Comparison of ENCODE assay signal across 1 cellular context in the genomic region with DNA sequence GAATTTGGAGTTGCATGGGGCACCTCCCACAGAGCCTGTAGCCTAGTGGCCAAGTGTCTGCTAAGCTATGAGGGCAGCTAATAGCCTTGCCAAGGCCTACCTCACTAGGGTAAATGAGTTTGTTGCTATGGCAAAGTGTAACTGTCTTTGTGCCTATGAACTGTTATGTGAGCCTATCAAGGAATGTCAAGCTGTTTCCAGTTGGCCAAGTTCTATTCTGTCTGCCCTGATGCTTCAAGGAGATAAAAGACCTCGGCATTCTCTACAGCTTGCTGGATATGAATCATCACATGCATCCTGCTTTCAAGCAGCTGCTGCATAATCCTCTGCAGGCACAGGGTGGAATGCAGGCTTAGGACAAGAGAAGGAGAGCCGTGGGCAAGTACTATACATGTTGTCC.
TF ChIP-seq lines count a peak whose summit lies in the region.

No MANE protein-coding gene starts in this region.

TF ChIP-seq in GM23338, 12 proteins besides CTCF, POLR2A, EP300 and RAD21 (continued from another document):
- TF ChIP-seq, protein P1, sequence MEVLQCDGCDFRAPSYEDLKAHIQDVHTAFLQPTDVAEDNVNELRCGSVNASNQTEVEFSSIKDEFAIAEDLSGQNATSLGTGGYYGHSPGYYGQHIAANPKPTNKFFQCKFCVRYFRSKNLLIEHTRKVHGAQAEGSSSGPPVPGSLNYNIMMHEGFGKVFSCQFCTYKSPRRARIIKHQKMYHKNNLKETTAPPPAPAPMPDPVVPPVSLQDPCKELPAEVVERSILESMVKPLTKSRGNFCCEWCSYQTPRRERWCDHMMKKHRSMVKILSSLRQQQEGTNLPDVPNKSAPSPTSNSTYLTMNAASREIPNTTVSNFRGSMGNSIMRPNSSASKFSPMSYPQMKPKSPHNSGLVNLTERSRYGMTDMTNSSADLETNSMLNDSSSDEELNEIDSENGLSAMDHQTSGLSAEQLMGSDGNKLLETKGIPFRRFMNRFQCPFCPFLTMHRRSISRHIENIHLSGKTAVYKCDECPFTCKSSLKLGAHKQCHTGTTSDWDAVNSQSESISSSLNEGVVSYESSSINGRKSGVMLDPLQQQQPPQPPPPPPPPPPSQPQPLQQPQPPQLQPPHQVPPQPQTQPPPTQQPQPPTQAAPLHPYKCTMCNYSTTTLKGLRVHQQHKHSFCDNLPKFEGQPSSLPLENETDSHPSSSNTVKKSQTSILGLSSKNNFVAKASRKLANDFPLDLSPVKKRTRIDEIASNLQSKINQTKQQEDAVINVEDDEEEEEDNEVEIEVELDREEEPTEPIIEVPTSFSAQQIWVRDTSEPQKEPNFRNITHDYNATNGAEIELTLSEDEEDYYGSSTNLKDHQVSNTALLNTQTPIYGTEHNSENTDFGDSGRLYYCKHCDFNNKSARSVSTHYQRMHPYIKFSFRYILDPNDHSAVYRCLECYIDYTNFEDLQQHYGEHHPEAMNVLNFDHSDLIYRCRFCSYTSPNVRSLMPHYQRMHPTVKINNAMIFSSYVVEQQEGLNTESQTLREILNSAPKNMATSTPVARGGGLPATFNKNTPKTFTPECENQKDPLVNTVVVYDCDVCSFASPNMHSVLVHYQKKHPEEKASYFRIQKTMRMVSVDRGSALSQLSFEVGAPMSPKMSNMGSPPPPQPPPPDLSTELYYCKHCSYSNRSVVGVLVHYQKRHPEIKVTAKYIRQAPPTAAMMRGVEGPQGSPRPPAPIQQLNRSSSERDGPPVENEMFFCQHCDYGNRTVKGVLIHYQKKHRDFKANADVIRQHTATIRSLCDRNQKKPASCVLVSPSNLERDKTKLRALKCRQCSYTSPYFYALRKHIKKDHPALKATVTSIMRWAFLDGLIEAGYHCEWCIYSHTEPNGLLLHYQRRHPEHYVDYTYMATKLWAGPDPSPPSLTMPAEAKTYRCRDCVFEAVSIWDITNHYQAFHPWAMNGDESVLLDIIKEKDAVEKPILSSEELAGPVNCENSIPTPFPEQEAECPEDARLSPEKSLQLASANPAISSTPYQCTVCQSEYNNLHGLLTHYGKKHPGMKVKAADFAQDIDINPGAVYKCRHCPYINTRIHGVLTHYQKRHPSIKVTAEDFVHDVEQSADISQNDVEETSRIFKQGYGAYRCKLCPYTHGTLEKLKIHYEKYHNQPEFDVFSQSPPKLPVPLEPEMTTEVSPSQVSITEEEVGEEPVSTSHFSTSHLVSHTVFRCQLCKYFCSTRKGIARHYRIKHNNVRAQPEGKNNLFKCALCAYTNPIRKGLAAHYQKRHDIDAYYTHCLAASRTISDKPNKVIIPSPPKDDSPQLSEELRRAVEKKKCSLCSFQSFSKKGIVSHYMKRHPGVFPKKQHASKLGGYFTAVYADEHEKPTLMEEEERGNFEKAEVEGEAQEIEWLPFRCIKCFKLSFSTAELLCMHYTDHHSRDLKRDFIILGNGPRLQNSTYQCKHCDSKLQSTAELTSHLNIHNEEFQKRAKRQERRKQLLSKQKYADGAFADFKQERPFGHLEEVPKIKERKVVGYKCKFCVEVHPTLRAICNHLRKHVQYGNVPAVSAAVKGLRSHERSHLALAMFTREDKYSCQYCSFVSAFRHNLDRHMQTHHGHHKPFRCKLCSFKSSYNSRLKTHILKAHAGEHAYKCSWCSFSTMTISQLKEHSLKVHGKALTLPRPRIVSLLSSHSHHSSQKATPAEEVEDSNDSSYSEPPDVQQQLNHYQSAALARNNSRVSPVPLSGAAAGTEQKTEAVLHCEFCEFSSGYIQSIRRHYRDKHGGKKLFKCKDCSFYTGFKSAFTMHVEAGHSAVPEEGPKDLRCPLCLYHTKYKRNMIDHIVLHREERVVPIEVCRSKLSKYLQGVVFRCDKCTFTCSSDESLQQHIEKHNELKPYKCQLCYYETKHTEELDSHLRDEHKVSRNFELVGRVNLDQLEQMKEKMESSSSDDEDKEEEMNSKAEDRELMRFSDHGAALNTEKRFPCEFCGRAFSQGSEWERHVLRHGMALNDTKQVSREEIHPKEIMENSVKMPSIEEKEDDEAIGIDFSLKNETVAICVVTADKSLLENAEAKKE (CRISPR knock-in tag; IDR thresholded peaks at IDR 0.05) = no peak
- TF ChIP-seq POLR2AphosphoS5 (IDR thresholded peaks at IDR 0.05; ENCODE audit: low read depth) = no peak
